7 cellular contexts compared by ENCODE assay signal in genomic region chr9:63031-63629, GRCh38. TPM values are rescaled to one million over a fixed set of nuclear protein-coding genes. Genes with fewer than 3 reads are reported as not detected.
A peak's percentile ranks its signal among the peaks of the same experiment; 100 is the strongest.
DNase-seq lines count a peak whose midpoint lies in the region; ATAC-seq lines count a peak whose summit lies in the region.
"Not testable (repeated sequence)": the region's sequence is repeated elsewhere in the genome, so short reads cannot be mapped to it uniquely, and the experiment has no call there.

No MANE protein-coding gene starts in this region.

- POLR2A ChIA-PET in naive thymus-derived CD4-positive, alpha-beta T cell (lab: Charles Lee) = not testable (repeated sequence)

- H3K9me3 ChIP-seq in naive thymus-derived CD4-positive, alpha-beta T cell (ENCODE audit: control insufficient read depth in 2 of 3, low read length in 3 of 3) = not testable (repeated sequence)

- H3K27ac ChIP-seq in naive thymus-derived CD4-positive, alpha-beta T cell (ENCODE audit: low read depth, low read length) = not testable (repeated sequence)

- DNase-seq in HUDEP-2 (lab: John Stamatoyannopoulos, UW; ENCODE audit: unreplicated experiment in 76 of 76) (peak in 46 of 76 experiments; percentile 3 to 65 (median 26)), SW480 (ENCODE audit: low spot score) (peak; percentile 23)
- DNase-seq in activated CD8-positive, alpha-beta memory T cell treated with anti-CD3 and anti-CD28 coated beads, Interleukin-2, amount 50 U/mL, for 4 hours = peak; percentile 39
- peak; percentile 22 to 62 for DNase-seq in central memory CD8-positive, alpha-beta T cell (ENCODE audit: low spot score in 2 of 2)
- DNase-seq in naive thymus-derived CD4-positive, alpha-beta T cell = peak in 8 of 9 donors; percentile 39 to 75 (median 56)

- H3K4me1 Mint-ChIP-seq in central memory CD8-positive, alpha-beta T cell = not testable (repeated sequence)
- H3K4me1 Mint-ChIP-seq in naive thymus-derived CD4-positive, alpha-beta T cell = peaks cover 0 to 14% (median 8%) of the 10 kb centered on the region in 7 donors

- H3K4me1 ChIP-seq in naive thymus-derived CD4-positive, alpha-beta T cell (ENCODE audit: control insufficient read depth in 2 of 2, insufficient read depth in 2 of 2, low read length in 2 of 2) = not testable (repeated sequence)

- not testable (repeated sequence) for H3K36me3 Mint-ChIP-seq in central memory CD8-positive, alpha-beta T cell (ENCODE audit: insufficient read depth); naive thymus-derived CD4-positive, alpha-beta T cell

- H3K4me3 Mint-ChIP-seq in central memory CD8-positive, alpha-beta T cell = peak overlapping the region; percentile 38
- H3K4me3 Mint-ChIP-seq in naive thymus-derived CD4-positive, alpha-beta T cell = peak overlapping the region in 8 of 10 donors; percentile 32 to 80 (median 66)

- not testable (repeated sequence) for H3K36me3 ChIP-seq in naive thymus-derived CD4-positive, alpha-beta T cell (ENCODE audit: control insufficient read depth in 2 of 3, insufficient read depth in 3 of 3, low read length in 3 of 3)

- CTCF ChIA-PET in naive thymus-derived CD4-positive, alpha-beta T cell (lab: Charles Lee) = not testable (repeated sequence)

- not testable (repeated sequence) for H3K27ac Mint-ChIP-seq in central memory CD8-positive, alpha-beta T cell (ENCODE audit: low read depth)
- H3K27ac Mint-ChIP-seq in naive thymus-derived CD4-positive, alpha-beta T cell = peak overlapping the region in 5 of 9 donors; percentile 51 to 78 (median 69)

- H3K4me3 ChIP-seq in naive thymus-derived CD4-positive, alpha-beta T cell (ENCODE audit: low read length) = not testable (repeated sequence)

- not testable (repeated sequence) for H3K27me3 ChIP-seq in naive thymus-derived CD4-positive, alpha-beta T cell (ENCODE audit: control insufficient read depth in 2 of 2, insufficient read depth in 2 of 2, low read length in 2 of 2)

- intact Hi-C loops in naive thymus-derived CD4-positive, alpha-beta T cell (cut with micrococcal nuclease) = not testable (repeated sequence)

- H3K27me3 Mint-ChIP-seq in central memory CD8-positive, alpha-beta T cell = not testable (repeated sequence)
- peaks cover 0 to 10% (median 0%) of the 10 kb centered on the region in 5 donors for H3K27me3 Mint-ChIP-seq in naive thymus-derived CD4-positive, alpha-beta T cell

- not testable (repeated sequence) for H3K9me3 Mint-ChIP-seq in central memory CD8-positive, alpha-beta T cell; naive thymus-derived CD4-positive, alpha-beta T cell

- peak; percentile 84 for ATAC-seq in GM18867 (IDR thresholded peaks at IDR 0.05; ENCODE audit: unreplicated experiment)
- peak; percentile 80 for ATAC-seq in HG02610 (IDR thresholded peaks at IDR 0.05; ENCODE audit: unreplicated experiment)
- peak; percentile 99 for ATAC-seq in central memory CD8-positive, alpha-beta T cell (replicated peaks; ENCODE audit: extremely low read depth, poor library complexity, severe bottlenecking)
- peak; percentile 95 for ATAC-seq in naive thymus-derived CD4-positive, alpha-beta T cell

RNA-seq across cellular contexts. Expression of gene WASHC1, which starts 33.9 kb away (rescaled TPM):
- 10 to 100 TPM; 17.1 to 41.9 (median 24.9) TPM for total RNA-seq in naive thymus-derived CD4-positive, alpha-beta T cell
- polyA plus RNA-seq in naive thymus-derived CD4-positive, alpha-beta T cell = 1 to 10 TPM; 1.4 to 1.5 TPM

RNA-seq across cellular contexts. Expression of gene FOXD4, which starts 55.1 kb away (rescaled TPM):
- under 1 TPM in 3 of 5 experiments, not detected in 2; 0.22 to 0.38 (median 0.27) TPM for total RNA-seq in naive thymus-derived CD4-positive, alpha-beta T cell
- under 1 TPM; 0.09 to 0.12 TPM for polyA plus RNA-seq in naive thymus-derived CD4-positive, alpha-beta T cell
